Comparison of ENCODE assay signal across 28 cellular contexts in genomic region chr9:93976081-93976480, GRCh38. TPM values are rescaled to one million over a fixed set of nuclear protein-coding genes. Genes with fewer than 3 reads are reported as not detected.
A peak's percentile ranks its signal among the peaks of the same experiment; 100 is the strongest.
DNase-seq lines count a peak whose midpoint lies in the region; ATAC-seq, FAIRE-seq and TF ChIP-seq lines count a peak whose summit lies in the region.
"Had no signal": no experiment of that assay in that cellular context is flagged by ENCODE, and none has a peak within 500 bp of the region (broad histone marks: within the 10 kb centered on the region; RNA-seq: fewer than 3 reads in every experiment).

No MANE protein-coding gene starts in this region.

- no peak overlapping the region for H3K23ac ChIP-seq in IMR-90 (ENCODE audit: low read depth, low read length)

- no peak overlapping the region for H2AK5ac ChIP-seq in IMR-90 (ENCODE audit: low read depth, low read length)

- no peak overlapping the region for H3K56ac ChIP-seq in IMR-90 (ENCODE audit: extremely low read depth, insufficient read depth, low read length)

- TF ChIP-seq CTCF in HepG2 (CRISPR knock-in tag; IDR thresholded peaks at IDR 0.05) = no peak
- no peak for TF ChIP-seq CTCF in right lobe of liver (IDR thresholded peaks at IDR 0.05)
- no peak for TF ChIP-seq CTCF in IMR-90 (conservative IDR thresholded peaks at IDR 0.05; ENCODE audit: low read depth, low read length)
- no peak for TF ChIP-seq CTCF in bronchial epithelial cell (IDR thresholded peaks at IDR 0.05; ENCODE audit: insufficient read depth, low read length, severe bottlenecking)
- TF ChIP-seq CTCF in mammary epithelial cell (conservative IDR thresholded peaks at IDR 0.05 in 1 of 2, IDR thresholded peaks at IDR 0.05 in 1 of 2; ENCODE audit: extremely low read depth in 1 of 2, insufficient read depth in 1 of 2, low read depth in 1 of 2, low read length in 2 of 2) = no peak

- no peak for FAIRE-seq in HepG2 (lab: Jason Lieb, UNC)
- peak; percentile 87 for FAIRE-seq in bronchial epithelial cell (lab: Jason Lieb, UNC)
- FAIRE-seq: G401.6, GM12891, GM19239 had no signal

- no peaks in the 10 kb centered on the region for H3K79me1 ChIP-seq in IMR-90 (ENCODE audit: low read depth in 1 of 2, low read length in 2 of 2)

- no peaks in the 10 kb centered on the region for H3K9me1 ChIP-seq in IMR-90 (ENCODE audit: insufficient read depth, low read length)

- no peak for TF ChIP-seq EP300 in HepG2 (IDR thresholded peaks at IDR 0.05; ENCODE audit: low read depth in 2 of 2, low read length in 2 of 2)
- no peak for TF ChIP-seq EP300 in HepG2 (CRISPR knock-in tag; IDR thresholded peaks at IDR 0.05; ENCODE audit: borderline replicate concordance)

- H3K4me2 ChIP-seq in HepG2 (ENCODE audit: low read depth, low read length) (no peak overlapping the region), IMR-90 (ENCODE audit: low read depth, low read length) (no peak overlapping the region), mammary epithelial cell (ENCODE audit: insufficient read depth, low read depth, low read length) (no peak overlapping the region)
- H3K4me2 ChIP-seq: BLaER1 had no signal

- H3K9me3 ChIP-seq in HepG2 (ENCODE audit: low read length) (no peaks in the 10 kb centered on the region), right lobe of liver (peaks cover 0 to 6% (median 0%) of the 10 kb centered on the region in 4 donors), IMR-90 (ENCODE audit: control insufficient read depth, insufficient read depth, low read length) (no peaks in the 10 kb centered on the region), mammary epithelial cell (replicated peaks; ENCODE audit: insufficient read depth, low read length) (no peaks in the 10 kb centered on the region)
- H3K9me3 ChIP-seq: BE2C had no signal

- H4K91ac ChIP-seq in IMR-90 (ENCODE audit: insufficient read depth, low read depth, low read length) = no peak overlapping the region

- H3K4ac ChIP-seq in IMR-90 (ENCODE audit: low read depth, low read length) = no peak overlapping the region

- no peak overlapping the region for H2BK15ac ChIP-seq in IMR-90 (ENCODE audit: low read depth, low read length)

- H2AFZ ChIP-seq in HepG2 (ENCODE audit: low read length) (no peak overlapping the region), IMR-90 (replicated peaks; ENCODE audit: low read length, poor library complexity) (no peak overlapping the region), mammary epithelial cell (ENCODE audit: low read depth, low read length) (no peak overlapping the region)

- no peaks in the 10 kb centered on the region for H3K36me3 ChIP-seq in HepG2 (replicated peaks in 1 of 2; ENCODE audit: control insufficient read depth in 1 of 2, insufficient read depth in 2 of 2, low read length in 2 of 2)
- H3K36me3 ChIP-seq in right lobe of liver = no peaks in the 10 kb centered on the region
- no peaks in the 10 kb centered on the region for H3K36me3 ChIP-seq in IMR-90 (ENCODE audit: control insufficient read depth, insufficient read depth, low read length)
- H3K36me3 ChIP-seq in bronchial epithelial cell (ENCODE audit: control insufficient read depth, insufficient read depth, low read length) = no peaks in the 10 kb centered on the region
- H3K36me3 ChIP-seq in mammary epithelial cell (ENCODE audit: insufficient read depth, low read length) = no peaks in the 10 kb centered on the region
- H3K36me3 ChIP-seq: BE2C, BLaER1 had no signal

- H3K14ac ChIP-seq in IMR-90 (replicated peaks; ENCODE audit: low read depth, low read length) = no peak overlapping the region

- intact Hi-C loops in HepG2 (cut with micrococcal nuclease; ENCODE audit: unreplicated experiment) (no loop called here), right lobe of liver (cut with DNase I) (no loop called here), IMR-90 (cut with micrococcal nuclease) (no loop called here), mammary epithelial cell (cut with micrococcal nuclease) (no loop called here)

- H3K9ac ChIP-seq in HepG2 (ENCODE audit: insufficient read depth, low read depth, low read length) = no peak overlapping the region
- H3K9ac ChIP-seq in IMR-90 (ENCODE audit: low read depth, low read length) = no peak overlapping the region
- H3K9ac ChIP-seq in mammary epithelial cell (ENCODE audit: insufficient read depth, low read length) = no peak overlapping the region
- H3K9ac ChIP-seq: BLaER1 had no signal

- peaks cover 2 to 7% of the 10 kb centered on the region in 2 experiments; a peak in 1 of 5 replicates for H3K27me3 ChIP-seq in HepG2 (ENCODE audit: control insufficient read depth in 1 of 2, insufficient read depth in 2 of 2, low read length in 2 of 2)
- H3K27me3 ChIP-seq in right lobe of liver = no peaks in the 10 kb centered on the region
- peaks cover 12% of the 10 kb centered on the region for H3K27me3 ChIP-seq in IMR-90 (ENCODE audit: control insufficient read depth, insufficient read depth, low read length)
- H3K27me3 ChIP-seq in bronchial epithelial cell (ENCODE audit: control insufficient read depth, insufficient read depth, low read length) = no peaks in the 10 kb centered on the region
- no peaks in the 10 kb centered on the region for H3K27me3 ChIP-seq in mammary epithelial cell (ENCODE audit: insufficient read depth, low read length)
- H3K27me3 ChIP-seq: BE2C, BLaER1 had no signal

- POLR2A ChIA-PET in HepG2 (lab: Yijun Ruan, JAX) = no interaction called here
- POLR2A ChIA-PET in IMR-90 (lab: Charles Lee; ENCODE audit: unreplicated experiment) = no interaction called here

- CTCF ChIA-PET in HepG2 (lab: Yijun Ruan, JAX; ENCODE audit: low intra/inter-chr PET ratio, low total read pairs) (no interaction called here), IMR-90 (lab: Yijun Ruan, JAX) (no interaction called here), mammary epithelial cell (lab: Charles Lee; ENCODE audit: low non-redundant PET) (no interaction called here)

- H4K20me1 ChIP-seq in HepG2 (ENCODE audit: insufficient read depth, low read length) (no peaks in the 10 kb centered on the region), IMR-90 (ENCODE audit: insufficient read depth, low read length) (no peaks in the 10 kb centered on the region), mammary epithelial cell (ENCODE audit: insufficient read depth, low read length) (no peaks in the 10 kb centered on the region)
- H4K20me1 ChIP-seq: BLaER1 had no signal

- H3K27ac ChIP-seq in HepG2 (ENCODE audit: extremely low read length, insufficient read depth, low read length) = no peak overlapping the region
- no peak overlapping the region for H3K27ac ChIP-seq in right lobe of liver
- no peak overlapping the region for H3K27ac ChIP-seq in IMR-90 (ENCODE audit: insufficient read depth, low read length)
- no peak overlapping the region for H3K27ac ChIP-seq in mammary epithelial cell (ENCODE audit: insufficient read depth, low read depth, low read length)
- H3K27ac ChIP-seq: 22Rv1, BLaER1 had no signal

- H3K18ac ChIP-seq in IMR-90 (ENCODE audit: low read depth, low read length) = no peak overlapping the region

- ATAC-seq in HepG2 = no peak
- ATAC-seq in right lobe of liver = no peak
- ATAC-seq in IMR-90 (ENCODE audit: low read depth) = no peak

- H3K4me1 ChIP-seq in HepG2 (ENCODE audit: insufficient read depth, low read length) (no peaks in the 10 kb centered on the region), right lobe of liver (no peaks in the 10 kb centered on the region), IMR-90 (ENCODE audit: control insufficient read depth, insufficient read depth, low read length) (no peaks in the 10 kb centered on the region), mammary epithelial cell (ENCODE audit: insufficient read depth, low read length) (peaks cover 10% of the 10 kb centered on the region)
- H3K4me1 ChIP-seq: BE2C, BLaER1 had no signal

- TF ChIP-seq RAD21 in HepG2 (CRISPR knock-in tag; IDR thresholded peaks at IDR 0.05) (no peak), IMR-90 (IDR thresholded peaks at IDR 0.05; ENCODE audit: low read length) (no peak)

- H4K8ac ChIP-seq in IMR-90 (ENCODE audit: low read depth in 2 of 2, low read length in 2 of 2) = no peak overlapping the region

- H4K5ac ChIP-seq in IMR-90 (ENCODE audit: low read depth, low read length) = no peak overlapping the region

- no peak overlapping the region for H2AK9ac ChIP-seq in IMR-90 (replicated peaks; ENCODE audit: low read depth, low read length, poor library complexity)

- no peak overlapping the region for H2BK5ac ChIP-seq in IMR-90 (ENCODE audit: low read depth, low read length, poor library complexity, severe bottlenecking)

- in situ Hi-C loops in HepG2 (cut with HindIII; ENCODE audit: extremely low pct_ligation_motif_present, low pct_unique_long_range_greater_than_20kb) (no loop called here), IMR-90 (cut with MboI; ENCODE audit: low sequenced_read_pairs) (no loop called here), mammary epithelial cell (cut with MboI; ENCODE audit: low sequenced_read_pairs in 2 of 2) (no loop called here)

- DNase-seq in HepG2 (ENCODE audit: low spot score) (no peak), right lobe of liver (no peak), IMR-90 (no peak), bronchial epithelial cell (ENCODE audit: low read depth) (no peak), mammary epithelial cell (no peak)
- no peak for DNase-seq in activated T-cell treated with anti-CD3 and anti-CD28 coated beads, Interleukin-2, amount 50 U/mL, for 1 hour
- DNase-seq: ACHN; BE2C; C1 segment of cervical spinal cord; CD4-positive, alpha-beta memory T cell; CD4-positive, CD25-positive, alpha-beta regulatory T cell; CD8-positive, alpha-beta memory T cell; COR-L47; DMS 273 treated with DMSO at 0.1 percent for 48 hours; DMS153; DMS53; DMS79; DND-41; EL; GF-D8 had no signal

- WGBS in HepG2 (ENCODE audit: low lambda C conversion rate) = 24% methylated on average over 3 of the region's 3 CpGs
- 71% methylated on average over 3 of the region's 3 CpGs for WGBS in right lobe of liver (ENCODE audit: insufficient coverage, low coverage, low lambda C conversion rate, missing lambda C conversion rate)
- no CpG with 5 or more reads among the region's 3 CpGs for WGBS in IMR-90 (ENCODE audit: extremely low coverage in 2 of 2, insufficient read length in 1 of 2), 2 experiments
- WGBS in mammary epithelial cell (ENCODE audit: low coverage, missing lambda C conversion rate) = 88% methylated on average over 3 of the region's 3 CpGs

- TF ChIP-seq POLR2A in HepG2 (IDR thresholded peaks at IDR 0.05; ENCODE audit: insufficient read depth in 1 of 2, low read depth in 2 of 2, low read length in 2 of 2) (no peak), right lobe of liver (IDR thresholded peaks at IDR 0.05) (no peak), IMR-90 (IDR thresholded peaks at IDR 0.05; ENCODE audit: low read depth, low read length) (no peak)

- dilution Hi-C loops in IMR-90 (cut with HindIII; ENCODE audit: low sequenced_read_pairs, unreplicated experiment) = no loop called here
- dilution Hi-C loops in mammary epithelial cell (cut with HindIII; ENCODE audit: low sequenced_read_pairs) = loop anchor here (5.0 kb wide), 1 partner anchor 49 kb away; no protein-coding TSS in a partner anchor

- H2BK20ac ChIP-seq in IMR-90 (ENCODE audit: low read depth, low read length) = no peak overlapping the region

- H3K79me2 ChIP-seq in HepG2 (ENCODE audit: insufficient read depth, low read length) (no peaks in the 10 kb centered on the region), mammary epithelial cell (ENCODE audit: insufficient read depth, low read length) (no peaks in the 10 kb centered on the region)

- H3K4me3 ChIP-seq in HepG2 (replicated peaks in 1 of 3; ENCODE audit: insufficient read depth in 1 of 3, low read depth in 2 of 3, low read length in 3 of 3) (no peak overlapping the region), right lobe of liver (no peak overlapping the region), IMR-90 (ENCODE audit: insufficient read depth, low read depth, low read length) (no peak overlapping the region), bronchial epithelial cell (ENCODE audit: low read depth, low read length) (no peak overlapping the region), mammary epithelial cell (replicated peaks in 1 of 3; ENCODE audit: insufficient read depth in 1 of 3, low read depth in 2 of 3, low read length in 3 of 3) (no peak overlapping the region)
- H3K4me3 ChIP-seq: BLaER1 had no signal

- H2BK120ac ChIP-seq in IMR-90 (ENCODE audit: low read depth, low read length) = no peak overlapping the region

- no TSS peak for BruUV-seq in HepG2 (replicated peaks; lab: Mats Ljungman, UMichigan)
- BruUV-seq in IMR-90 (replicated peaks; lab: Mats Ljungman, UMichigan) = no TSS peak
- no TSS peak for BruUV-seq in mammary epithelial cell (replicated peaks; lab: Mats Ljungman, UMichigan)

RNA-seq across cellular contexts. Expression of gene BARX1, which starts 20.9 kb away (rescaled TPM):
- total RNA-seq in HepG2 (2016; rRNA removed; fragmentation: Illumina TruSeq; extraction: Trizol) (not detected in 2 replicates), right lobe of liver (not detected), IMR-90 (2012; rRNA removed) (not detected in 2 replicates), bronchial epithelial cell (0.13 TPM in 1 of 2 replicates, not detected in the other), mammary epithelial cell (not detected)
- not detected in 2 replicates for total RNA-seq in HepG2 (2016; cell fraction: cytosol; rRNA removed; fragmentation: Illumina TruSeq; extraction: Trizol; ENCODE audit: low read depth)
- not detected in 2 replicates for total RNA-seq in HepG2 (2016; cell fraction: insoluble cytoplasmic fraction; rRNA removed; fragmentation: Illumina TruSeq; extraction: Trizol)
- total RNA-seq in HepG2 (2016; cell fraction: membrane; rRNA removed; fragmentation: Illumina TruSeq; extraction: Trizol) = not detected in 2 replicates
- total RNA-seq in HepG2 (2016; cell fraction: nucleus; rRNA removed; fragmentation: Illumina TruSeq; extraction: Trizol) = not detected in 2 replicates
- polyA plus RNA-seq in HepG2 (2011; rRNA removed) (not detected in 2 replicates), IMR-90 (2012; rRNA removed) (not detected in 2 replicates), mammary epithelial cell (0.07 TPM)
- not detected in 2 replicates for polyA plus RNA-seq in HepG2 (2011; cell fraction: cytosol; rRNA removed)
- polyA plus RNA-seq in HepG2 (2011; cell fraction: nucleus; rRNA removed) = not detected in 2 replicates
- not detected in 2 replicates for polyA plus RNA-seq in HepG2 (2012)
- not detected in 2 replicates for polyA plus RNA-seq in HepG2 (2016; cell fraction: cytosol; fragmentation: Illumina TruSeq; extraction: Trizol; ENCODE audit: low read depth)
- not detected in 2 replicates for polyA plus RNA-seq in HepG2 (2016; cell fraction: insoluble cytoplasmic fraction; fragmentation: Illumina TruSeq; extraction: Trizol; ENCODE audit: low read depth)
- polyA plus RNA-seq in HepG2 (2016; cell fraction: membrane; fragmentation: Illumina TruSeq; extraction: Trizol; ENCODE audit: low read depth) = not detected in 2 replicates
- polyA plus RNA-seq in HepG2 (2016; cell fraction: nucleus; fragmentation: Illumina TruSeq; extraction: Trizol; ENCODE audit: insufficient read depth, low read depth) = not detected in 2 replicates
- 0.65 TPM in 1 of 2 replicates, not detected in the other for polyA minus RNA-seq in HepG2 (2011; rRNA and poly(A)+ RNA removed; ENCODE audit: low replicate concordance)
- not detected in 2 replicates for polyA minus RNA-seq in HepG2 (2011; cell fraction: cytosol; rRNA and poly(A)+ RNA removed)
- not detected in 2 replicates for polyA minus RNA-seq in HepG2 (2011; cell fraction: nucleus; rRNA and poly(A)+ RNA removed)
- polyA plus RNA-seq in IMR-90 (2012; cell fraction: cytosol; rRNA removed) = 0.03 TPM in 1 of 2 replicates, not detected in the other
- polyA plus RNA-seq in IMR-90 (2012; cell fraction: nucleus; rRNA removed; ENCODE audit: low replicate concordance) = not detected in 2 replicates
- not detected for polyA minus RNA-seq in mammary epithelial cell
- total RNA-seq: A172; CD4-positive, alpha-beta memory T cell; CD4-positive, CD25-positive, alpha-beta regulatory T cell; CD8-positive, alpha-beta memory T cell had no signal
- polyA plus RNA-seq: AG04450; CD14-positive monocyte; CD4-positive, alpha-beta memory T cell; CD4-positive, CD25-positive, alpha-beta regulatory T cell; CD8-positive, alpha-beta memory T cell had no signal
